15 cellular contexts compared by ENCODE assay signal in genomic region chr15:89755701-89756100, GRCh38. TPM values are rescaled to one million over a fixed set of nuclear protein-coding genes. Genes with fewer than 3 reads are reported as not detected.
DNase-seq lines count a peak whose midpoint lies in the region; ATAC-seq and TF ChIP-seq lines count a peak whose summit lies in the region.
"Had no signal": no experiment of that assay in that cellular context is flagged by ENCODE, and none has a peak within 500 bp of the region (broad histone marks: within the 10 kb centered on the region; RNA-seq: fewer than 3 reads in every experiment).

No MANE protein-coding gene starts in this region.

- H4K8ac ChIP-seq in trophoblast cell (ENCODE audit: low read depth, low read length) = no peak overlapping the region

- H3K4me3 Mint-ChIP-seq in Calu3 (ENCODE audit: low read depth, unreplicated experiment) = no peak overlapping the region
- no peak overlapping the region for H3K4me3 Mint-ChIP-seq in activated CD4-positive, alpha-beta memory T cell treated with anti-CD3 and anti-CD28 coated beads for 36 hours
- H3K4me3 Mint-ChIP-seq in stimulated activated naive B cell treated with anti-CD40 and anti-IgM and Interleukin-4, amounts not matched to agents 10 μg/mL and 1 μg/mL and 100 μg/mL, for 72 hours = no peak overlapping the region
- H3K4me3 Mint-ChIP-seq: CD8-positive, alpha-beta T cell; H9 had no signal

- H3K36me3 ChIP-seq in BLaER1 (no peaks in the 10 kb centered on the region), trophoblast cell (ENCODE audit: control insufficient read depth in 1 of 2, insufficient read depth in 2 of 2, low read length in 2 of 2) (no peaks in the 10 kb centered on the region), Peyer's patch (no peaks in the 10 kb centered on the region)
- H3K36me3 ChIP-seq: BE2C had no signal

- POLR2A ChIA-PET in activated CD4-positive, alpha-beta memory T cell treated with anti-CD3 and anti-CD28 coated beads for 36 hours (lab: Charles Lee) = no interaction called here

- no TSS peak for BruUV-seq in Calu3 (replicated peaks; lab: Mats Ljungman, UMichigan)

- peaks cover 44% of the 10 kb centered on the region for H3K4me1 Mint-ChIP-seq in Calu3 (ENCODE audit: low read depth, unreplicated experiment)
- no peaks in the 10 kb centered on the region for H3K4me1 Mint-ChIP-seq in activated CD4-positive, alpha-beta memory T cell treated with anti-CD3 and anti-CD28 coated beads for 36 hours (ENCODE audit: low read depth)
- peaks cover 1 to 2% of the 10 kb centered on the region in 2 donors for H3K4me1 Mint-ChIP-seq in stimulated activated naive B cell treated with anti-CD40 and anti-IgM and Interleukin-4, amounts not matched to agents 10 μg/mL and 1 μg/mL and 100 μg/mL, for 72 hours

- WGBS in trophoblast cell (ENCODE audit: extremely low coverage, insufficient coverage, insufficient read length) = no CpG with 5 or more reads among the region's 4 CpGs

- intact Hi-C loops in Calu3 (cut with micrococcal nuclease; ENCODE audit: unreplicated experiment) = no loop called here
- intact Hi-C loops in activated CD4-positive, alpha-beta memory T cell treated with anti-CD3 and anti-CD28 coated beads for 36 hours (cut with micrococcal nuclease) = no loop called here

- H4K20me1 ChIP-seq in BLaER1 = no peaks in the 10 kb centered on the region

- no peak for ATAC-seq in stimulated activated naive B cell treated with anti-CD40 and anti-IgM and Interleukin-4, amounts not matched to agents 10 μg/mL and 1 μg/mL and 100 μg/mL, for 72 hours (replicated peaks)
- ATAC-seq: CD8-positive, alpha-beta T cell had no signal

- H3K4ac ChIP-seq in trophoblast cell (ENCODE audit: low read depth, low read length) = no peak overlapping the region

- peak overlapping the region; percentile 30 for H2BK120ac ChIP-seq in trophoblast cell (ENCODE audit: insufficient read depth, low read length, poor library complexity)

- peak overlapping the region; percentile 17 for H3K27ac Mint-ChIP-seq in Calu3 (ENCODE audit: unreplicated experiment)
- no peak overlapping the region for H3K27ac Mint-ChIP-seq in activated CD4-positive, alpha-beta memory T cell treated with anti-CD3 and anti-CD28 coated beads for 36 hours
- H3K27ac Mint-ChIP-seq in stimulated activated naive B cell treated with anti-CD40 and anti-IgM and Interleukin-4, amounts not matched to agents 10 μg/mL and 1 μg/mL and 100 μg/mL, for 72 hours = no peak overlapping the region
- H3K27ac Mint-ChIP-seq: CD8-positive, alpha-beta T cell; H9 had no signal

- peak overlapping the region; percentile 78 for H2BK12ac ChIP-seq in trophoblast cell (ENCODE audit: low read length)

- CTCF ChIA-PET in Calu3 (lab: Charles Lee) = interaction anchor here (0.8 to 1.1 kb wide), 2 partner anchors 16 to 119 kb away, joined by 3 read pairs; no protein-coding TSS in a partner anchor
- CTCF ChIA-PET in activated CD4-positive, alpha-beta memory T cell treated with anti-CD3 and anti-CD28 coated beads for 36 hours (lab: Charles Lee) = interaction anchor here (1.3 to 1.7 kb wide), 3 partner anchors 16 to 119 kb away, joined by 3 to 9 read pairs (median 7); no protein-coding TSS in a partner anchor

- no peaks in the 10 kb centered on the region for H3K36me3 Mint-ChIP-seq in Calu3 (ENCODE audit: insufficient read depth, unreplicated experiment)
- H3K36me3 Mint-ChIP-seq in activated CD4-positive, alpha-beta memory T cell treated with anti-CD3 and anti-CD28 coated beads for 36 hours = no peaks in the 10 kb centered on the region
- no peaks in the 10 kb centered on the region for H3K36me3 Mint-ChIP-seq in stimulated activated naive B cell treated with anti-CD40 and anti-IgM and Interleukin-4, amounts not matched to agents 10 μg/mL and 1 μg/mL and 100 μg/mL, for 72 hours
- H3K36me3 Mint-ChIP-seq: CD8-positive, alpha-beta T cell had no signal

- H4K91ac ChIP-seq in trophoblast cell (ENCODE audit: low read depth, low read length) = peak overlapping the region; percentile 42

- no peaks in the 10 kb centered on the region for H3K9me3 Mint-ChIP-seq in Calu3 (ENCODE audit: low read depth, unreplicated experiment)
- no peaks in the 10 kb centered on the region for H3K9me3 Mint-ChIP-seq in activated CD4-positive, alpha-beta memory T cell treated with anti-CD3 and anti-CD28 coated beads for 36 hours
- H3K9me3 Mint-ChIP-seq in stimulated activated naive B cell treated with anti-CD40 and anti-IgM and Interleukin-4, amounts not matched to agents 10 μg/mL and 1 μg/mL and 100 μg/mL, for 72 hours = no peaks in the 10 kb centered on the region
- H3K9me3 Mint-ChIP-seq: CD8-positive, alpha-beta T cell; H9 had no signal

- no peak for TF ChIP-seq POLR2A in Peyer's patch (IDR thresholded peaks at IDR 0.05)

- H2BK5ac ChIP-seq in trophoblast cell (ENCODE audit: low read depth, low read length, poor library complexity) = no peak overlapping the region

- no peak overlapping the region for H2AFZ ChIP-seq in trophoblast cell (ENCODE audit: insufficient read depth, low read length, poor library complexity)

- H3K23ac ChIP-seq in trophoblast cell (ENCODE audit: low read length) = no peak overlapping the region

- no peak overlapping the region for H3K14ac ChIP-seq in trophoblast cell (ENCODE audit: low read length)

- H3K4me2 ChIP-seq in BLaER1 (peak overlapping the region; percentile 34; the same call in 1 of the 2 replicates), trophoblast cell (ENCODE audit: low read length) (no peak overlapping the region)

- peaks cover 4% of the 10 kb centered on the region for H3K79me2 ChIP-seq in trophoblast cell (ENCODE audit: control insufficient read depth, insufficient read depth, low read length, poor library complexity)

- no peak overlapping the region for H3K4me3 ChIP-seq in BLaER1
- H3K4me3 ChIP-seq in trophoblast cell (ENCODE audit: low read depth, low read length) = no peak overlapping the region
- no peak overlapping the region for H3K4me3 ChIP-seq in Peyer's patch

- no peak for DNase-seq in Calu3
- peak; percentile 71 to 89 for DNase-seq in trophoblast cell
- no peak for DNase-seq in activated CD4-positive, alpha-beta memory T cell treated with anti-CD3 and anti-CD28 coated beads for 36 hours
- DNase-seq in NCI-H446 treated with DMSO at 0.1 percent for 48 hours (lab: John Stamatoyannopoulos, UW) = no peak
- no peak for DNase-seq in Peyer's patch
- DNase-seq in stimulated activated naive B cell treated with anti-CD40 and anti-IgM and Interleukin-4, amounts not matched to agents 10 μg/mL and 1 μg/mL and 100 μg/mL, for 72 hours = no peak
- DNase-seq: ACHN; BE2C; CD8-positive, alpha-beta T cell; DMS 273 treated with DMSO at 0.1 percent for 48 hours; DMS53; DND-41; H9 had no signal

- no peaks in the 10 kb centered on the region for H3K27me3 ChIP-seq in BLaER1
- H3K27me3 ChIP-seq in trophoblast cell (ENCODE audit: insufficient read depth, low read length) = no peaks in the 10 kb centered on the region
- no peaks in the 10 kb centered on the region for H3K27me3 ChIP-seq in Peyer's patch
- H3K27me3 ChIP-seq: BE2C had no signal

- H4K12ac ChIP-seq in trophoblast cell (ENCODE audit: low read depth, low read length) = no peak overlapping the region

- H3K79me1 ChIP-seq in trophoblast cell (ENCODE audit: low read length) = peaks cover 10% of the 10 kb centered on the region

- H3K27ac ChIP-seq in BLaER1 (no peak overlapping the region), VCaP (peak overlapping the region; percentile 100), trophoblast cell (ENCODE audit: low read depth, low read length) (no peak overlapping the region), Peyer's patch (no peak overlapping the region)

- no peak for TF ChIP-seq CTCF in Calu3 (IDR thresholded peaks at IDR 0.05; ENCODE audit: unreplicated experiment)
- TF ChIP-seq CTCF in VCaP (conservative IDR thresholded peaks at IDR 0.05) = no peak
- no peak for TF ChIP-seq CTCF in Peyer's patch (IDR thresholded peaks at IDR 0.05)

- H3K18ac ChIP-seq in trophoblast cell (ENCODE audit: low read length) = no peak overlapping the region

- peak overlapping the region; percentile 80 for H2AK5ac ChIP-seq in trophoblast cell (ENCODE audit: low read length)

- H3K9ac ChIP-seq in BLaER1 = no peak overlapping the region
- H3K9ac ChIP-seq in trophoblast cell (ENCODE audit: low read length) = no peak overlapping the region

- peaks cover 15% of the 10 kb centered on the region for H3K4me1 ChIP-seq in BLaER1
- H3K4me1 ChIP-seq in trophoblast cell (ENCODE audit: control insufficient read depth in 1 of 2, insufficient read depth in 2 of 2, low read length in 2 of 2) = peaks cover 30 to 31% of the 10 kb centered on the region in 2 experiments
- peaks cover 0 to 11% (median 0%) of the 10 kb centered on the region in 4 donors for H3K4me1 ChIP-seq in Peyer's patch
- H3K4me1 ChIP-seq: BE2C had no signal

- H3K27me3 Mint-ChIP-seq in Calu3 (ENCODE audit: unreplicated experiment) = no peaks in the 10 kb centered on the region
- H3K27me3 Mint-ChIP-seq in activated CD4-positive, alpha-beta memory T cell treated with anti-CD3 and anti-CD28 coated beads for 36 hours = peaks cover 8% of the 10 kb centered on the region
- H3K27me3 Mint-ChIP-seq in stimulated activated naive B cell treated with anti-CD40 and anti-IgM and Interleukin-4, amounts not matched to agents 10 μg/mL and 1 μg/mL and 100 μg/mL, for 72 hours = peaks cover 28 to 48% of the 10 kb centered on the region in 2 donors

- H3K9me3 ChIP-seq in BLaER1 (no peaks in the 10 kb centered on the region), trophoblast cell (ENCODE audit: insufficient read depth, low read depth, low read length) (no peaks in the 10 kb centered on the region), Peyer's patch (no peaks in the 10 kb centered on the region)
- H3K9me3 ChIP-seq: BE2C had no signal

RNA-seq across cellular contexts. Expression of gene MESP1, which starts 4.7 kb away (rescaled TPM):
- total RNA-seq in Calu3 (2022) (5.3 and 5.9 TPM in 2 replicates), Peyer's patch (1 to 10 TPM in 2 of 4 donors, under 1 TPM in 1, not detected in 1; 0.95 to 6.6 (median 1.6) TPM)
- polyA plus RNA-seq in trophoblast cell (2013) = 0.04 and 0.10 TPM in 2 replicates
- 1 to 10 TPM; 4.6 to 6.7 TPM for total RNA-seq in activated CD4-positive, alpha-beta memory T cell treated with anti-CD3 and anti-CD28 coated beads for 36 hours
- total RNA-seq: H9 had no signal

RNA-seq across cellular contexts. Expression of gene MESP2, which starts 20.4 kb away (rescaled TPM):
- total RNA-seq in Calu3 (2022) = not detected in 2 replicates
- polyA plus RNA-seq in trophoblast cell (2013) = 0.10 and 0.22 TPM in 2 replicates
- not detected for total RNA-seq in activated CD4-positive, alpha-beta memory T cell treated with anti-CD3 and anti-CD28 coated beads for 36 hours
- total RNA-seq in Peyer's patch = not detected
- total RNA-seq: CD8-positive, alpha-beta T cell had no signal

RNA-seq across cellular contexts. Expression of gene ANPEP, which starts 59.0 kb away (rescaled TPM):
- total RNA-seq in Calu3 (2022) (0.68 and 1.8 TPM in 2 replicates), Peyer's patch (1,000 to 10,000 TPM in 3 of 4 donors, 100 to 1,000 TPM in 1; 295 to 7,069 (median 4,830) TPM)
- 0.23 and 0.40 TPM in 2 replicates for polyA plus RNA-seq in trophoblast cell (2013)
- under 1 TPM; 0.12 to 0.14 TPM for total RNA-seq in activated CD4-positive, alpha-beta memory T cell treated with anti-CD3 and anti-CD28 coated beads for 36 hours

Comparison
In these comparisons a context has a peak if more than half of its experiments do, and no peak if none do; other contexts are left out.
1. DNase-seq: peak in trophoblast cell (2 of 2); none in Calu3 (single experiment), activated CD4-positive, alpha-beta memory T cell treated with anti-CD3 and anti-CD28 coated beads for 36 hours (single experiment), NCI-H446 treated with DMSO at 0.1 percent for 48 hours (single experiment), Peyer's patch (0 of 3) and stimulated activated naive B cell treated with anti-CD40 and anti-IgM and Interleukin-4, amounts not matched to agents 10 μg/mL and 1 μg/mL and 100 μg/mL, for 72 hours (single experiment).
2. RNA of gene ANPEP, which starts 59.0 kb away (total RNA-seq): 295 to 7,069 TPM in Peyer's patch; 0.68 to 1.8 TPM in Calu3 and 0.12 to 0.14 TPM in activated CD4-positive, alpha-beta memory T cell treated with anti-CD3 and anti-CD28 coated beads for 36 hours; every median in the first group is over 100 times any median in the second.